Comparison of ENCODE assay signal across 8 cellular contexts in genomic region chr5:177311361-177311722, GRCh38. TPM values are rescaled to one million over a fixed set of nuclear protein-coding genes. Genes with fewer than 3 reads are reported as not detected.
DNase-seq lines count a peak whose midpoint lies in the region; ATAC-seq, FAIRE-seq and TF ChIP-seq lines count a peak whose summit lies in the region.

No MANE protein-coding gene starts in this region.

- H3K27ac Mint-ChIP-seq in astrocyte (ENCODE audit: unreplicated experiment) = no peak overlapping the region

- intact Hi-C loops in left lung (cut with DNase I) = no loop called here

- TF ChIP-seq CTCF in astrocyte (IDR thresholded peaks at IDR 0.05; ENCODE audit: insufficient read depth, low read depth, low read length) (no peak), left lung (IDR thresholded peaks at IDR 0.05) (no peak), upper lobe of left lung (IDR thresholded peaks at IDR 0.05) (no peak)

- ATAC-seq in HG03175 (IDR thresholded peaks at IDR 0.05; ENCODE audit: unreplicated experiment) = peak; percentile 4
- ATAC-seq in left lung = peak; percentile 10
- ATAC-seq in upper lobe of left lung (ENCODE audit: low FRiP score in 2 of 2) = no peak
- no peak for ATAC-seq in GM18498 (IDR thresholded peaks at IDR 0.05; ENCODE audit: unreplicated experiment)

- FAIRE-seq in astrocyte (lab: Jason Lieb, UNC) = no peak

- H3K36me3 Mint-ChIP-seq in astrocyte (ENCODE audit: low read depth, unreplicated experiment) = peaks cover 7% of the 10 kb centered on the region

- peak overlapping the region; percentile 78 for H3K9ac ChIP-seq in astrocyte (ENCODE audit: low read length)

- H4K20me1 ChIP-seq in astrocyte (ENCODE audit: insufficient read depth, low read length) = peaks cover 37% of the 10 kb centered on the region

- H3K79me2 ChIP-seq in astrocyte (ENCODE audit: insufficient read depth, low read length) = peaks cover 23% of the 10 kb centered on the region

- H3K4me1 ChIP-seq in astrocyte (ENCODE audit: insufficient read depth, low read length) (peaks cover 19% of the 10 kb centered on the region), left lung (peaks cover 17 to 69% of the 10 kb centered on the region in 2 donors), upper lobe of left lung (peaks cover 33 to 53% (median 39%) of the 10 kb centered on the region in 4 donors)

- H3K4me2 ChIP-seq in astrocyte (ENCODE audit: low read length) = peak overlapping the region; percentile 97

- H2AFZ ChIP-seq in astrocyte (ENCODE audit: low read depth, low read length) = peak overlapping the region; percentile 50

- TF ChIP-seq EP300 in upper lobe of left lung (IDR thresholded peaks at IDR 0.05) = no peak

- no peaks in the 10 kb centered on the region for H3K9me3 Mint-ChIP-seq in astrocyte (ENCODE audit: unreplicated experiment)

- peak; percentile 44 for DNase-seq in EH (ENCODE audit: low read depth)
- no peak for DNase-seq in astrocyte (ENCODE audit: low read depth)
- no peak for DNase-seq in left lung
- peak in 1 of 2 donors; percentile 80 for DNase-seq in upper lobe of left lung
- DNase-seq in NCI-H1105 treated with DMSO at 0.1 percent for 48 hours (lab: John Stamatoyannopoulos, UW) = no peak
- DNase-seq in NCI-H2196 treated with DMSO at 0.1 percent for 48 hours (lab: John Stamatoyannopoulos, UW; ENCODE audit: unreplicated experiment) = no peak

- peak overlapping the region; percentile 79 for H3K4me3 Mint-ChIP-seq in astrocyte (ENCODE audit: unreplicated experiment)

- no peak for TF ChIP-seq POLR2A in upper lobe of left lung (IDR thresholded peaks at IDR 0.05)

- H3K4me3 ChIP-seq in astrocyte (ENCODE audit: insufficient read depth, low read depth, low read length) = peak overlapping the region; percentile 70
- H3K4me3 ChIP-seq in left lung = peak overlapping the region; percentile 44 to 55
- H3K4me3 ChIP-seq in upper lobe of left lung = peak overlapping the region in 3 of 4 donors; percentile 42 to 71 (median 66)

- H3K36me3 ChIP-seq in astrocyte (ENCODE audit: insufficient read depth, low read length) (peaks cover 7% of the 10 kb centered on the region), left lung (peaks cover 0 to 17% of the 10 kb centered on the region in 2 donors), upper lobe of left lung (peaks cover 0 to 22% (median 11%) of the 10 kb centered on the region in 4 donors)

- H3K27ac ChIP-seq in astrocyte (ENCODE audit: low read depth, low read length) = peak overlapping the region; percentile 81
- peak overlapping the region in 1 of 2 donors; percentile 89 for H3K27ac ChIP-seq in left lung
- H3K27ac ChIP-seq in upper lobe of left lung = peak overlapping the region in 2 of 4 donors; percentile 16 to 92

- 0% methylated on average over 2 of the region's 27 CpGs; no CpG with 5 or more reads in 1 of the 2 donors for WGBS in upper lobe of left lung, 2 donors

- peaks cover 4% of the 10 kb centered on the region for H3K4me1 Mint-ChIP-seq in astrocyte (ENCODE audit: low read depth, unreplicated experiment)

- H3K27me3 ChIP-seq in astrocyte (ENCODE audit: insufficient read depth, low read length) = no peaks in the 10 kb centered on the region
- no peaks in the 10 kb centered on the region for H3K27me3 ChIP-seq in left lung
- H3K27me3 ChIP-seq in upper lobe of left lung = no peaks in the 10 kb centered on the region

- H3K27me3 Mint-ChIP-seq in astrocyte (ENCODE audit: low read depth, unreplicated experiment) = no peaks in the 10 kb centered on the region

- no peaks in the 10 kb centered on the region for H3K9me3 ChIP-seq in astrocyte (ENCODE audit: insufficient read depth, low read depth, low read length)
- H3K9me3 ChIP-seq in left lung = no peaks in the 10 kb centered on the region
- no peaks in the 10 kb centered on the region for H3K9me3 ChIP-seq in upper lobe of left lung

RNA-seq across cellular contexts. Expression of gene MXD3, which starts 0.4 kb away (rescaled TPM):
- total RNA-seq in astrocyte = 2.3 and 2.8 TPM in 2 replicates
- 10 to 100 TPM; 10.8 to 12.4 TPM for total RNA-seq in left lung
- total RNA-seq in upper lobe of left lung = 10 to 100 TPM in 4 of 6 donors, 1 to 10 TPM in 2; 8.8 to 29.5 (median 13.6) TPM

RNA-seq across cellular contexts. Expression of gene PRELID1, which starts 7.7 kb away (rescaled TPM):
- total RNA-seq in astrocyte (178 and 196 TPM in 2 replicates), left lung (100 to 1,000 TPM in 1 of 2 donors, 10 to 100 TPM in 1; 87.8 to 154 TPM), upper lobe of left lung (100 to 1,000 TPM in 2 of 6 donors, 10 to 100 TPM in 4; 45.1 to 132 (median 86.8) TPM)

RNA-seq across cellular contexts. Expression of gene RAB24, which starts 7.8 kb away (rescaled TPM):
- total RNA-seq in astrocyte (31.7 and 36.4 TPM in 2 replicates), left lung (10 to 100 TPM; 30.3 to 36.2 TPM), upper lobe of left lung (10 to 100 TPM; 26.8 to 92.2 (median 50.3) TPM)

RNA-seq across cellular contexts. Expression of gene LMAN2, which starts 40.1 kb away (rescaled TPM):
- total RNA-seq in astrocyte (103 and 106 TPM in 2 replicates), left lung (100 to 1,000 TPM; 133 to 155 TPM), upper lobe of left lung (100 to 1,000 TPM; 134 to 263 (median 177) TPM)

RNA-seq across cellular contexts. Expression of gene RGS14, which starts 46.4 kb away (rescaled TPM):
- total RNA-seq in astrocyte (7.8 and 11.3 TPM in 2 replicates), left lung (10 to 100 TPM; 14.2 to 28.2 TPM), upper lobe of left lung (10 to 100 TPM; 11.9 to 39.1 (median 26.6) TPM)

Comparison
In these comparisons a context has a peak if more than half of its experiments do, and no peak if none do; other contexts are left out.
1. ATAC-seq: peak in HG03175 (single experiment) and left lung (single experiment); none in upper lobe of left lung (0 of 2) and GM18498 (single experiment).
2. Peak in every context shown above with its lines, with median percentiles within 50 percentile points of each other: H3K4me3 ChIP-seq.